In the genomic region with DNA sequence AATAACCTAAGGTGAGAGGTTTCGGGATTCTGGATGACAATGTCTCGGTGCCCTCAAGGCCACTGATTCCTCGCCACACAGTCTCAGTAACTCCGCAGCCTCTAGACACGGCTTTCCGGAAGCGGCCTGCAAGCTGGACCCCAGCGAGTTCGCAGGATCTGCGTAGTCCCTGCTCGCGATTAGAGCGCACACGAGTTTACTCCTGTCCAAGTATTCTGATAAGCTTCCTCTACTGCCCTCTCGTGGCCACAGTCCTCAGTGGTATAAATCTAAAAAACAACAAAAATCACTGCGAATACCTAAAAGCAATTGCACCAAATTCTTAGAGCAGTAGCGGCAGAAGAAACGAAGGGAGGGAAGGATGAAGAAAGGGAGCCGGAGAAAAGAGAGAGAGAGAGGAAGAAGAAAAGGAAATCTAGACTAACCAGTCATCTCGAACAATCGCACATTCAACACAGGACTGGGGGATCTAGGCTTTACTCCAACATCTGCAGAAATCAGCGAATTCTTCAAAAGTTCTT, we compare ENCODE assay signal across 8 cellular contexts. TPM values are rescaled to one million over a fixed set of nuclear protein-coding genes. Genes with fewer than 3 reads are reported as not detected.
DNase-seq lines count a peak whose midpoint lies in the region; ATAC-seq and TF ChIP-seq lines count a peak whose summit lies in the region.

No MANE protein-coding gene starts in this region.

- peaks cover 5% of the 10 kb centered on the region for H4K20me1 ChIP-seq in OCI-LY3 (ENCODE audit: insufficient read depth, low read length)

- H3K36me3 ChIP-seq in CD4-positive, alpha-beta memory T cell (ENCODE audit: insufficient read depth, low read length) = no peaks in the 10 kb centered on the region
- no peaks in the 10 kb centered on the region for H3K36me3 ChIP-seq in HUES6 (ENCODE audit: control insufficient read depth, insufficient read depth, low read length)
- H3K36me3 ChIP-seq in OCI-LY3 (replicated peaks; ENCODE audit: low read depth, low read length) = peaks cover 3% of the 10 kb centered on the region
- no peaks in the 10 kb centered on the region for H3K36me3 ChIP-seq in esophagus (ENCODE audit: control insufficient read depth in 2 of 2, insufficient read depth in 2 of 2, low read length in 1 of 2)
- H3K36me3 ChIP-seq in muscle layer of colon (ENCODE audit: insufficient read depth, low read length) = no peaks in the 10 kb centered on the region

- H3K79me2 ChIP-seq in OCI-LY3 (ENCODE audit: low read length) = peaks cover 38% of the 10 kb centered on the region

- H3K9ac ChIP-seq in HUES6 (ENCODE audit: low read length) = no peak overlapping the region
- peak overlapping the region; percentile 87 for H3K9ac ChIP-seq in OCI-LY3 (ENCODE audit: low read length)
- H3K9ac ChIP-seq in muscle layer of colon (ENCODE audit: low read length) = peak overlapping the region; percentile 14

- CTCF ChIA-PET in CD4-positive, alpha-beta memory T cell (lab: Charles Lee; ENCODE audit: partially characterized antibody) = interaction anchor here (0.6 to 11.2 kb wide), 40 partner anchors 9 to 416 kb away, joined by 3 to 234 read pairs (median 4); no protein-coding TSS in a partner anchor

- peak overlapping the region; percentile 83 to 93 (median 86) for H3K4me3 Mint-ChIP-seq in CD4-positive, alpha-beta memory T cell

- H3K4me1 Mint-ChIP-seq in CD4-positive, alpha-beta memory T cell = peaks cover 6 to 18% (median 8%) of the 10 kb centered on the region in 4 donors

- H3K4me2 ChIP-seq in OCI-LY3 (ENCODE audit: low read length) = peak overlapping the region; percentile 88

- peak overlapping the region; percentile 80 to 88 for H3K4me3 ChIP-seq in CD4-positive, alpha-beta memory T cell (ENCODE audit: low read length in 2 of 2)
- H3K4me3 ChIP-seq in HUES6 (ENCODE audit: low read depth, low read length) (peak overlapping the region; percentile 76), OCI-LY3 (ENCODE audit: low read length) (peak overlapping the region; percentile 84), esophagus (ENCODE audit: low read depth in 1 of 2, low read length in 2 of 2) (peak overlapping the region; percentile 25 to 79), muscle layer of colon (ENCODE audit: low read depth in 1 of 2, low read length in 2 of 2) (peak overlapping the region; percentile 70 to 84)

- peak; percentile 65 to 76 (median 69) for DNase-seq in CD4-positive, alpha-beta memory T cell
- DNase-seq in activated T-cell treated with anti-CD3 and anti-CD28 coated beads for 48 hours (ENCODE audit: low read depth) = peak; percentile 59
- peak; percentile 89 for DNase-seq in stimulated activated CD8-positive, alpha-beta memory T cell treated with anti-CD3 and anti-CD28 coated beads, Interleukin-4, amount 100 ng/mL, for 48 hours

- peak overlapping the region; percentile 29 to 91 (median 75) for H3K27ac Mint-ChIP-seq in CD4-positive, alpha-beta memory T cell

- H2AFZ ChIP-seq in OCI-LY3 (ENCODE audit: low read depth, low read length) = peak overlapping the region; percentile 50

- no peaks in the 10 kb centered on the region for H3K9me3 ChIP-seq in CD4-positive, alpha-beta memory T cell (ENCODE audit: control insufficient read depth in 1 of 2, low read length in 2 of 2)
- H3K9me3 ChIP-seq in HUES6 (ENCODE audit: control insufficient read depth, insufficient read depth, low read depth, low read length) (no peaks in the 10 kb centered on the region), OCI-LY3 (ENCODE audit: insufficient read depth, low read length) (no peaks in the 10 kb centered on the region), esophagus (ENCODE audit: control insufficient read depth in 2 of 2, insufficient read depth in 1 of 2, low read depth in 1 of 2, low read length in 1 of 2) (no peaks in the 10 kb centered on the region), muscle layer of colon (ENCODE audit: low read length) (no peaks in the 10 kb centered on the region)

- H3K27me3 Mint-ChIP-seq in CD4-positive, alpha-beta memory T cell = peaks cover 10 to 15% of the 10 kb centered on the region in 2 donors

- peaks cover 15% of the 10 kb centered on the region for H3K4me1 ChIP-seq in CD4-positive, alpha-beta memory T cell (ENCODE audit: insufficient read depth, low read length)
- H3K4me1 ChIP-seq in HUES6 (ENCODE audit: control insufficient read depth, insufficient read depth, low read length) (peaks cover 18% of the 10 kb centered on the region; the same call in 1 of the 2 replicates), OCI-LY3 (ENCODE audit: low read length) (peaks cover 37% of the 10 kb centered on the region), esophagus (ENCODE audit: control insufficient read depth in 2 of 2, insufficient read depth in 2 of 2, low read length in 1 of 2) (peaks cover 2 to 5% of the 10 kb centered on the region in 2 donors), muscle layer of colon (ENCODE audit: insufficient read depth, low read length) (peaks cover 22% of the 10 kb centered on the region)

- no peaks in the 10 kb centered on the region for H3K36me3 Mint-ChIP-seq in CD4-positive, alpha-beta memory T cell

- peak; percentile 94 for TF ChIP-seq CTCF in OCI-LY3 (IDR thresholded peaks at IDR 0.05; ENCODE audit: low read depth, low read length)

- no peaks in the 10 kb centered on the region for H3K9me3 Mint-ChIP-seq in CD4-positive, alpha-beta memory T cell

- POLR2A ChIA-PET in CD4-positive, alpha-beta memory T cell (lab: Charles Lee; ENCODE audit: partially characterized antibody) = interaction anchor here (1.0 to 3.5 kb wide), 7 partner anchors 11 to 1524 kb away, joined by 3 to 35 read pairs (median 7); no protein-coding TSS in a partner anchor

- intact Hi-C loops in CD4-positive, alpha-beta memory T cell (cut with micrococcal nuclease) = loop anchor here (1.0 to 10.0 kb wide), 3 partner anchors 113 to 420 kb away; no protein-coding TSS in a partner anchor

- 8% methylated on average over 22 of the region's 22 CpGs for WGBS in esophagus, 2 donors

- peaks cover 13% of the 10 kb centered on the region for H3K27me3 ChIP-seq in CD4-positive, alpha-beta memory T cell (ENCODE audit: insufficient read depth, low read length)
- H3K27me3 ChIP-seq in HUES6 (ENCODE audit: control insufficient read depth, insufficient read depth, low read length) = peaks cover 56% of the 10 kb centered on the region
- peaks cover 21% of the 10 kb centered on the region for H3K27me3 ChIP-seq in OCI-LY3 (ENCODE audit: low read depth, low read length)
- no peaks in the 10 kb centered on the region for H3K27me3 ChIP-seq in esophagus (ENCODE audit: control insufficient read depth in 1 of 2, insufficient read depth in 2 of 2, low read length in 2 of 2)
- H3K27me3 ChIP-seq in muscle layer of colon (ENCODE audit: control insufficient read depth in 1 of 2, insufficient read depth in 2 of 2, low read length in 2 of 2) = no peaks in the 10 kb centered on the region

- peak; percentile 60 for ATAC-seq in GM19468 (IDR thresholded peaks at IDR 0.05; ENCODE audit: extremely low read depth, unreplicated experiment)

- H3K27ac ChIP-seq in CD4-positive, alpha-beta memory T cell (ENCODE audit: low read depth, low read length) = peak overlapping the region; percentile 50
- H3K27ac ChIP-seq in HUES6 (ENCODE audit: low read depth, low read length) (no peak overlapping the region), OCI-LY3 (ENCODE audit: low read length) (peak overlapping the region; percentile 33), esophagus (ENCODE audit: low read depth in 2 of 2, low read length in 1 of 2) (peak overlapping the region; percentile 86 to 95), muscle layer of colon (ENCODE audit: low read depth, low read length) (peak overlapping the region; percentile 84)

RNA-seq across cellular contexts. Expression of a gene that starts 1.1 kb away (rescaled TPM):
- total RNA-seq in CD4-positive, alpha-beta memory T cell = 1 to 10 TPM; 3.5 to 4.0 TPM
- under 1 TPM; 0.10 to 0.11 TPM for polyA plus RNA-seq in CD4-positive, alpha-beta memory T cell
- polyA plus RNA-seq in esophagus = 10 to 100 TPM; 12.6 to 25.5 TPM

Comparison
In these comparisons a context has a peak if more than half of its experiments do, and no peak if none do; other contexts are left out.
1. RNA of a gene that starts 1.1 kb away (polyA plus RNA-seq): 12.6 to 25.5 TPM in esophagus; 0.10 to 0.11 TPM in CD4-positive, alpha-beta memory T cell; every median in the first group is over 10 times any median in the second.
2. Peak in every context shown above with its lines, with median percentiles within 50 percentile points of each other: DNase-seq and H3K4me3 ChIP-seq.